Comparison of ENCODE assay signal across 11 cellular contexts in the genomic region with DNA sequence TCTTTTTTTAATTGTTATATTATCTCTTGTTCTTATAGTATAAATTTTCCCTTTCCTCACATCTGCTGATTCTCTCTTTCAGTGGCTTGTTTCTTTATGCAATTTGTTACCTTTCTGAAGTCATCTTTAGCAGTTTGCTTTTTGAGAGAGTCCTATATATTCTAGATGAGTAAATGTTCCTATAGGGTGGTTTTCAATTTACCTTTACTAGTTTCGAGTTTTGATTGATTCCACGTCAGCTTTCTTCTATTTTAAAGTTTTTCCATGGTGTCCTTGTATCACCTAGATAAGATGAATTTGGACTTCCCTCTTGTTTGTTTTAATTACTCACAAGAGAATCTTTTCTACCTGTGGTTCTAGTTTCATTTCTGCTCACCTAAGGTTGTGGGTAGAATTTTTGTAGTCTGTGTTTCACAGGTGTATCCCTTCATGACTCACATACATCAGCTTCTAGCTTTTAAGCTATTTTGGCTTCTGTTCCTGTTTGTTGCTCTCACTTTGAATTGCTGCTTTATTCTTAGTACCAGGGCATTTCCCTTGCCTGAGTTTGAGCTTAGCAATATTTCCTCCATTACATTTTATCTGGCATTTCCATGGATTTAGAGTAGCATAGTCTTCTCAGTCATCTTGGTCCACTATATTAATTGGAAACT. TPM values are rescaled to one million over a fixed set of nuclear protein-coding genes. Genes with fewer than 3 reads are reported as not detected.
DNase-seq lines count a peak whose midpoint lies in the region; ATAC-seq and TF ChIP-seq lines count a peak whose summit lies in the region.
"Had no signal": no experiment of that assay in that cellular context is flagged by ENCODE, and none has a peak within 500 bp of the region (broad histone marks: within the 10 kb centered on the region; RNA-seq: fewer than 3 reads in every experiment).

No MANE protein-coding gene starts in this region.

- H3K36me3 Mint-ChIP-seq in activated T-cell treated with anti-CD3 and anti-CD28 coated beads, Interleukin-2, amount 50 U/mL, for 72 hours (ENCODE audit: insufficient read depth in 2 of 2), result peaks cover 0 to 2% of the 10 kb centered on the region in 2 donors
- H3K36me3 Mint-ChIP-seq in chondrocyte (ENCODE audit: low read depth), result no peaks in the 10 kb centered on the region

- peak; percentile 92 to 96 for ATAC-seq in activated T-cell treated with anti-CD3 and anti-CD28 coated beads, Interleukin-2, amount 50 U/mL, for 72 hours (replicated peaks in 1 of 2)
- ATAC-seq in HG02642 (IDR thresholded peaks at IDR 0.05; ENCODE audit: poor library complexity, unreplicated experiment) (peak; percentile 87), HG03571 (IDR thresholded peaks at IDR 0.05; ENCODE audit: unreplicated experiment) (peak; percentile 86)
- ATAC-seq in stimulated activated naive CD8-positive, alpha-beta T cell treated with anti-CD3 and anti-CD28 coated beads, Interleukin-15, amount 100 ng/mL, for 72 hours, result peak; percentile 70

- H3K9me3 Mint-ChIP-seq in activated T-cell treated with anti-CD3 and anti-CD28 coated beads, Interleukin-2, amount 50 U/mL, for 72 hours, result no peaks in the 10 kb centered on the region
- no peaks in the 10 kb centered on the region for H3K9me3 Mint-ChIP-seq in stimulated activated naive CD8-positive, alpha-beta T cell treated with anti-CD3 and anti-CD28 coated beads, Interleukin-15, amount 100 ng/mL, for 72 hours
- peaks cover 3% of the 10 kb centered on the region for H3K9me3 Mint-ChIP-seq in chondrocyte (ENCODE audit: low read depth)
- H3K9me3 Mint-ChIP-seq: T-helper 1 cell treated with Interleukin-12 subunit alpha and Interleukin-12 subunit beta and Interleukin-4 antibody, amounts not matched to agents 30 μg/mL and 1 μg/mL, for 36 hours had no signal

- H3K27ac Mint-ChIP-seq in activated T-cell treated with anti-CD3 and anti-CD28 coated beads, Interleukin-2, amount 50 U/mL, for 72 hours, result peak overlapping the region; percentile 41
- H3K27ac Mint-ChIP-seq in stimulated activated naive CD8-positive, alpha-beta T cell treated with anti-CD3 and anti-CD28 coated beads, Interleukin-15, amount 100 ng/mL, for 72 hours, result no peak overlapping the region
- H3K27ac Mint-ChIP-seq in chondrocyte (ENCODE audit: unreplicated experiment), result no peak overlapping the region
- H3K27ac Mint-ChIP-seq: activated naive CD4-positive, alpha-beta T cell treated with anti-CD3 and anti-CD28 coated beads, Interleukin-2, amount 50 U/mL, for 24 hours; T-helper 1 cell treated with Interleukin-12 subunit alpha and Interleukin-12 subunit beta and Interleukin-4 antibody, amounts not matched to agents 30 μg/mL and 1 μg/mL, for 36 hours had no signal

- no peak overlapping the region for H3K4me3 Mint-ChIP-seq in activated T-cell treated with anti-CD3 and anti-CD28 coated beads, Interleukin-2, amount 50 U/mL, for 72 hours
- no peak overlapping the region for H3K4me3 Mint-ChIP-seq in stimulated activated naive CD8-positive, alpha-beta T cell treated with anti-CD3 and anti-CD28 coated beads, Interleukin-15, amount 100 ng/mL, for 72 hours
- H3K4me3 Mint-ChIP-seq in chondrocyte (ENCODE audit: unreplicated experiment), result no peak overlapping the region
- H3K4me3 Mint-ChIP-seq: activated naive CD4-positive, alpha-beta T cell treated with anti-CD3 and anti-CD28 coated beads, Interleukin-2, amount 50 U/mL, for 24 hours; T-helper 1 cell treated with Interleukin-12 subunit alpha and Interleukin-12 subunit beta and Interleukin-4 antibody, amounts not matched to agents 30 μg/mL and 1 μg/mL, for 36 hours had no signal

- no peak for TF ChIP-seq CTCF in chondrocyte (IDR thresholded peaks at IDR 0.05)

- H3K27me3 Mint-ChIP-seq in activated T-cell treated with anti-CD3 and anti-CD28 coated beads, Interleukin-2, amount 50 U/mL, for 72 hours (ENCODE audit: low read depth), result peaks cover 53% of the 10 kb centered on the region
- peaks cover 11% of the 10 kb centered on the region for H3K27me3 Mint-ChIP-seq in stimulated activated naive CD8-positive, alpha-beta T cell treated with anti-CD3 and anti-CD28 coated beads, Interleukin-15, amount 100 ng/mL, for 72 hours
- no peaks in the 10 kb centered on the region for H3K27me3 Mint-ChIP-seq in chondrocyte (ENCODE audit: low read depth)

- no peak for DNase-seq in activated T-cell treated with anti-CD3 and anti-CD28 coated beads, Interleukin-2, amount 50 U/mL, for 72 hours
- DNase-seq in activated T-cell treated with anti-CD3 and anti-CD28 coated beads for 4 hours (no peak), chondrocyte (ENCODE audit: low spot score) (no peak), NCI-H82 (lab: John Stamatoyannopoulos, UW) (no peak), cerebellum (ENCODE audit: low spot score) (no peak)
- DNase-seq in stimulated activated naive CD8-positive, alpha-beta T cell treated with anti-CD3 and anti-CD28 coated beads, Interleukin-15, amount 100 ng/mL, for 72 hours, result no peak
- DNase-seq: NCI-H1092 had no signal

- peaks cover 16% of the 10 kb centered on the region for H3K4me1 Mint-ChIP-seq in activated T-cell treated with anti-CD3 and anti-CD28 coated beads, Interleukin-2, amount 50 U/mL, for 72 hours (ENCODE audit: low read depth)
- H3K4me1 Mint-ChIP-seq in stimulated activated naive CD8-positive, alpha-beta T cell treated with anti-CD3 and anti-CD28 coated beads, Interleukin-15, amount 100 ng/mL, for 72 hours, result peaks cover 8% of the 10 kb centered on the region
- no peaks in the 10 kb centered on the region for H3K4me1 Mint-ChIP-seq in chondrocyte (ENCODE audit: low read depth)
- H3K4me1 Mint-ChIP-seq: activated naive CD4-positive, alpha-beta T cell treated with anti-CD3 and anti-CD28 coated beads, Interleukin-2, amount 50 U/mL, for 24 hours had no signal

RNA-seq across cellular contexts. Expression of a gene that starts 6.4 kb away (rescaled TPM):
- total RNA-seq in activated T-cell treated with anti-CD3 and anti-CD28 coated beads, Interleukin-2, amount 50 U/mL, for 72 hours, result 1 to 10 TPM; 1.2 to 2.6 TPM
- total RNA-seq in chondrocyte (2.4 to 4.6 TPM (median 3.3 TPM) in 3 replicates), cerebellum (54.4 TPM)
